Comparison of ENCODE assay signal across 2 cellular contexts in genomic region chr19:12417273-12417672, GRCh38.
TF ChIP-seq lines count a peak whose summit lies in the region.

No MANE protein-coding gene starts in this region.

TF ChIP-seq in HEK293, 187 proteins besides CTCF, POLR2A, EP300 and RAD21:
- TF ChIP-seq SETDB1 (IDR thresholded peaks at IDR 0.05; ENCODE audit: insufficient read length, low read length), result peak; percentile 31

TF ChIP-seq in K562, 482 proteins besides CTCF, POLR2A, EP300 and RAD21:
- TF ChIP-seq CBX3 (IDR thresholded peaks at IDR 0.05; ENCODE audit: borderline replicate concordance in 1 of 2, low read length in 2 of 2), result 0 out of 3 replicates have a peak, but pooled peaks of 1 of the 2 experiments have one; percentile 28
- TF ChIP-seq, protein P1, sequence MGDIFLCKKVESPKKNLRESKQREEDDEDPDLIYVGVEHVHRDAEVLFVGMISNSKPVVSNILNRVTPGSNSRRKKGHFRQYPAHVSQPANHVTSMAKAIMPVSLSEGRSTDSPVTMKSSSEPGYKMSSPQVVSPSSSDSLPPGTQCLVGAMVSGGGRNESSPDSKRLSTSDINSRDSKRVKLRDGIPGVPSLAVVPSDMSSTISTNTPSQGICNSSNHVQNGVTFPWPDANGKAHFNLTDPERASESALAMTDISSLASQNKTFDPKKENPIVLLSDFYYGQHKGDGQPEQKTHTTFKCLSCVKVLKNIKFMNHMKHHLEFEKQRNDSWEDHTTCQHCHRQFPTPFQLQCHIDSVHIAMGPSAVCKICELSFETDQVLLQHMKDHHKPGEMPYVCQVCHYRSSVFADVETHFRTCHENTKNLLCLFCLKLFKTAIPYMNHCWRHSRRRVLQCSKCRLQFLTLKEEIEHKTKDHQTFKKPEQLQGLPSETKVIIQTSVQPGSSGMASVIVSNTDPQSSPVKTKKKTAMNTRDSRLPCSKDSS (IDR thresholded peaks at IDR 0.05; ENCODE audit: low read depth, partially characterized antibody), result peak; percentile 14
- TF ChIP-seq CBX5 (IDR thresholded peaks at IDR 0.05; ENCODE audit: borderline replicate concordance, low read depth), result peak; percentile 60; the same call in 1 of the 2 replicates
